2 cellular contexts compared by ENCODE assay signal in genomic region chr19:46221152-46221551, GRCh38.
TF ChIP-seq lines count a peak whose summit lies in the region.

No MANE protein-coding gene starts in this region.

TF ChIP-seq in A549, 52 proteins besides CTCF, POLR2A, EP300 and RAD21 (continued from another document):
- no peak for TF ChIP-seq BCL3 (IDR thresholded peaks at IDR 0.05)
- no peak for TF ChIP-seq KDM5A (IDR thresholded peaks at IDR 0.05)

TF ChIP-seq in SK-N-SH, 30 proteins besides CTCF, POLR2A, EP300 and RAD21 (continued from another document):
- TF ChIP-seq RFX5 (IDR thresholded peaks at IDR 0.05; ENCODE audit: low read length) (no peak), GATA2 (CRISPR knock-in tag; IDR thresholded peaks at IDR 0.05) (no peak), USF2 (IDR thresholded peaks at IDR 0.05; ENCODE audit: borderline replicate concordance, low read depth, low read length) (no peak), TEAD4 (IDR thresholded peaks at IDR 0.05; ENCODE audit: borderline replicate concordance, insufficient read depth) (no peak), CHD2 (IDR thresholded peaks at IDR 0.05; ENCODE audit: low read length, partially characterized antibody) (no peak)
- TF ChIP-seq, protein P1, sequence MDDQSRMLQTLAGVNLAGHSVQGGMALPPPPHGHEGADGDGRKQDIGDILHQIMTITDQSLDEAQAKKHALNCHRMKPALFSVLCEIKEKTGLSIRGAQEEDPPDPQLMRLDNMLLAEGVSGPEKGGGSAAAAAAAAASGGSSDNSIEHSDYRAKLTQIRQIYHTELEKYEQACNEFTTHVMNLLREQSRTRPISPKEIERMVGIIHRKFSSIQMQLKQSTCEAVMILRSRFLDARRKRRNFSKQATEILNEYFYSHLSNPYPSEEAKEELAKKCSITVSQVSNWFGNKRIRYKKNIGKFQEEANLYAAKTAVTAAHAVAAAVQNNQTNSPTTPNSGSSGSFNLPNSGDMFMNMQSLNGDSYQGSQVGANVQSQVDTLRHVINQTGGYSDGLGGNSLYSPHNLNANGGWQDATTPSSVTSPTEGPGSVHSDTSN (IDR thresholded peaks at IDR 0.05): no peak
TF ChIP-seq in SK-N-SH: peak in this region for 0.
